Comparison of ENCODE assay signal across 15 cellular contexts in genomic region chr2:173231042-173231441, GRCh38.
DNase-seq lines count a peak whose midpoint lies in the region; ATAC-seq and TF ChIP-seq lines count a peak whose summit lies in the region.
"Had no signal": no experiment of that assay in that cellular context is flagged by ENCODE, and none has a peak within 500 bp of the region (broad histone marks: within the 10 kb centered on the region; RNA-seq: fewer than 3 reads in every experiment).

No MANE protein-coding gene starts in this region.

- CTCF ChIA-PET in PC-9 (lab: Charles Lee), result no interaction called here

- H4K20me1 ChIP-seq in PC-9 (ENCODE audit: insufficient read depth), result no peaks in the 10 kb centered on the region

- intact Hi-C loops in left ventricle myocardium inferior (cut with micrococcal nuclease), result no loop called here
- intact Hi-C loops in stomach (cut with DNase I; ENCODE audit: low total_unique reads), result no loop called here
- intact Hi-C loops in PC-9 (cut with micrococcal nuclease; ENCODE audit: unreplicated experiment), result no loop called here

- H3K4me3 ChIP-seq in left ventricle myocardium inferior, result no peak overlapping the region
- no peak overlapping the region for H3K4me3 ChIP-seq in stomach
- H3K4me3 ChIP-seq in PC-9, result no peak overlapping the region
- H3K4me3 ChIP-seq in mesendoderm (ENCODE audit: low read length), result no peak overlapping the region
- H3K4me3 ChIP-seq: K562, spleen had no signal

- DNase-seq in NCI-H1436 treated with DMSO at 0.1 percent for 48 hours (lab: John Stamatoyannopoulos, UW) (peak; percentile 49), NCI-H69 (lab: John Stamatoyannopoulos, UW) (peak; percentile 79), left ventricle myocardium inferior (no peak), stomach (peak; percentile 85), PC-9 (no peak), mesendoderm (no peak), T-helper 1 cell (no peak)
- DNase-seq: activated CD4-positive, alpha-beta T cell treated with anti-CD3 and anti-CD28 coated beads, Interleukin-2, amount 50 U/mL, for 48 hours; CD4-positive, CD25-positive, alpha-beta regulatory T cell; glutamatergic neuron; HFFc6; NCI-H226; spleen had no signal

- H3K9me3 ChIP-seq in left ventricle myocardium inferior (replicated peaks), result no peaks in the 10 kb centered on the region
- H3K9me3 ChIP-seq in stomach, result no peaks in the 10 kb centered on the region
- H3K9me3 ChIP-seq in PC-9 (ENCODE audit: insufficient read depth, low read depth), result no peaks in the 10 kb centered on the region
- H3K9me3 ChIP-seq: spleen had no signal

- H3K23ac ChIP-seq in mesendoderm (ENCODE audit: low read length), result no peak overlapping the region

- 21 to 38% (median 29%) methylated on average over 1 of the region's 1 CpG for WGBS in stomach, 5 donors
- WGBS in mesendoderm (ENCODE audit: extremely low coverage, insufficient coverage, low lambda C conversion rate), result no CpG with 5 or more reads among the region's 1 CpG

- no peaks in the 10 kb centered on the region for H3K79me1 ChIP-seq in mesendoderm (ENCODE audit: low read length)

- no peak overlapping the region for H2AFZ ChIP-seq in PC-9

- H3K4me2 ChIP-seq in PC-9 (no peak overlapping the region), mesendoderm (ENCODE audit: low read length) (no peak overlapping the region)

- H3K18ac ChIP-seq in mesendoderm (ENCODE audit: low read length), result no peak overlapping the region

- POLR2A ChIA-PET in PC-9 (lab: Charles Lee; ENCODE audit: unreplicated experiment), result interaction anchor here (0.6 kb wide), 1 partner anchor 394 kb away, joined by 4 read pairs; no protein-coding TSS in a partner anchor

- H3K9me2 ChIP-seq in PC-9 (ENCODE audit: insufficient read depth), result no peaks in the 10 kb centered on the region

- TF ChIP-seq POLR2A in stomach (IDR thresholded peaks at IDR 0.05), result no peak

- no peaks in the 10 kb centered on the region for H3F3A ChIP-seq in PC-9 (ENCODE audit: insufficient read depth, low read depth)

- no peak overlapping the region for H2BK15ac ChIP-seq in mesendoderm (replicated peaks; ENCODE audit: low read depth)

- H3K79me2 ChIP-seq in PC-9 (ENCODE audit: low read depth), result no peaks in the 10 kb centered on the region
- no peaks in the 10 kb centered on the region for H3K79me2 ChIP-seq in mesendoderm (ENCODE audit: control insufficient read depth, insufficient read depth, low read length)

- H3K9ac ChIP-seq in mesendoderm (ENCODE audit: low read length), result no peak overlapping the region

- H4K5ac ChIP-seq in mesendoderm (ENCODE audit: low read length), result no peak overlapping the region

- BruUV-seq in PC-9 (replicated peaks; lab: Mats Ljungman, UMichigan), result no TSS peak

- H3K36me3 ChIP-seq in left ventricle myocardium inferior (peaks cover 17% of the 10 kb centered on the region), stomach (peaks cover 8 to 38% (median 26%) of the 10 kb centered on the region in 4 donors), PC-9 (ENCODE audit: low read depth) (no peaks in the 10 kb centered on the region), mesendoderm (ENCODE audit: control insufficient read depth, insufficient read depth, low read length) (no peaks in the 10 kb centered on the region)

- no peak overlapping the region for H2BK5ac ChIP-seq in mesendoderm (ENCODE audit: low read length)

- no peak overlapping the region for H3K4ac ChIP-seq in mesendoderm (ENCODE audit: low read depth, low read length)

- no peak for ATAC-seq in HG03457 (IDR thresholded peaks at IDR 0.05; ENCODE audit: unreplicated experiment)
- ATAC-seq: K562 had no signal

- no peak overlapping the region for H2AK5ac ChIP-seq in mesendoderm (ENCODE audit: low read length)

- no peak overlapping the region for H3K56ac ChIP-seq in mesendoderm (ENCODE audit: low read length)

- H3K27ac ChIP-seq in left ventricle myocardium inferior (replicated peaks), result peak overlapping the region; percentile 28
- peak overlapping the region in 2 of 5 donors; percentile 68 to 79 for H3K27ac ChIP-seq in stomach
- H3K27ac ChIP-seq in PC-9, result no peak overlapping the region
- H3K27ac ChIP-seq in mesendoderm (ENCODE audit: low read depth, low read length), result no peak overlapping the region
- H3K27ac ChIP-seq: spleen had no signal

- H2BK120ac ChIP-seq in mesendoderm (ENCODE audit: low read depth, low read length), result no peak overlapping the region

- no peak overlapping the region for H4K8ac ChIP-seq in mesendoderm (ENCODE audit: low read depth, low read length)

- no peaks in the 10 kb centered on the region for H3K27me3 ChIP-seq in left ventricle myocardium inferior (ENCODE audit: low read depth)
- no peaks in the 10 kb centered on the region for H3K27me3 ChIP-seq in stomach
- H3K27me3 ChIP-seq in PC-9 (ENCODE audit: insufficient read depth, low read depth), result no peaks in the 10 kb centered on the region
- no peaks in the 10 kb centered on the region for H3K27me3 ChIP-seq in mesendoderm (ENCODE audit: insufficient read depth, low read length, poor library complexity)
- H3K27me3 ChIP-seq: spleen had no signal

- TF ChIP-seq CTCF in left ventricle myocardium inferior (IDR thresholded peaks at IDR 0.05; ENCODE audit: borderline replicate concordance) (no peak), stomach (IDR thresholded peaks at IDR 0.05) (no peak), PC-9 (conservative IDR thresholded peaks at IDR 0.05) (no peak)

- peaks cover 12% of the 10 kb centered on the region for H3K4me1 ChIP-seq in left ventricle myocardium inferior
- peaks cover 0 to 39% (median 12%) of the 10 kb centered on the region in 4 donors for H3K4me1 ChIP-seq in stomach
- H3K4me1 ChIP-seq in PC-9 (replicated peaks; ENCODE audit: insufficient read depth), result no peaks in the 10 kb centered on the region
- no peaks in the 10 kb centered on the region for H3K4me1 ChIP-seq in mesendoderm (ENCODE audit: control insufficient read depth, low read depth, low read length)
- H3K4me1 ChIP-seq: spleen had no signal

- TF ChIP-seq EP300 in stomach (IDR thresholded peaks at IDR 0.05), result no peak

Comparison
In these comparisons a context has a peak if more than half of its experiments do, and no peak if none do; other contexts are left out.
1. DNase-seq: peak in NCI-H1436 treated with DMSO at 0.1 percent for 48 hours (single experiment), NCI-H69 (single experiment) and stomach (single experiment); none in left ventricle myocardium inferior (single experiment), PC-9 (0 of 2), mesendoderm (single experiment) and T-helper 1 cell (0 of 5).